Comparison of ENCODE assay signal across 28 cellular contexts in the genomic region with DNA sequence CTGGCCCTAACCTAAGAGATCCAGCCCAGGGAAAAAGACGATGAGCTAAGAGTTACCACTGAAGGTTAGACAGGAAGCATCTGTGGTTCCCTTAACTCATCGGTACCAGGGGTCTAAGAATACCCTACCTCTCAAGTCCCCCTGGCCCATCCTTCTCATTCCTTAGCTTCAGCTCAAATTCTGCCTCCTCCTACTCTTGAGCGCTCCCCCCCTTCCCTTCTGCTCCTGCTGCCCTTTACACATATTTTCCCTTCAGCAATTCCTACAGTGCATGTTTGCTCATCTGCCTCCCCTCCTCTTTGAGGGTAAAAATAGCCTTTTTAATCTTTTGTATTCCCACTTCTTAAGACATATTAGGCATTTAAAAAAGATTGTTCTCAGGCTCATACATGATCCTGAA.
"Had no signal": no experiment of that assay in that cellular context is flagged by ENCODE, and none has a peak within 500 bp of the region (broad histone marks: within the 10 kb centered on the region; RNA-seq: fewer than 3 reads in every experiment).

No MANE protein-coding gene starts in this region.

- DNase-seq: activated CD4-positive, alpha-beta T cell treated with anti-CD3 and anti-CD28 coated beads for 36 hours; activated CD4-positive, CD25-positive, alpha-beta regulatory T cell; activated effector memory CD4-positive, alpha-beta T cell treated with anti-CD3 and anti-CD28 coated beads, Interleukin-2, amount 50 U/mL, for 16 hours; activated naive CD4-positive, alpha-beta T cell treated with anti-CD3 and anti-CD28 coated beads for 36 hours; activated naive CD8-positive, alpha-beta T cell treated with anti-CD3 and anti-CD28 coated beads, Interleukin-2, amount 10 ng/mL, durations not matched to agents 7 days and 5 days; activated T-cell treated with anti-CD3 and anti-CD28 coated beads for 4 hours; amniotic stem cell; caudate nucleus; endodermal cell; foreskin fibroblast; head of caudate nucleus; hypothalamus; immature natural killer cell; kidney; mesendoderm; mucosa of descending colon; ovary; psoas muscle; spleen; stimulated activated naive CD4-positive, alpha-beta T cell treated with Interleukin-2 at 50 U/mL for 16 hours; T-cell had no signal

- H3K4me1 ChIP-seq: tibial nerve had no signal

- H3K4me1 Mint-ChIP-seq: endodermal cell, nephron had no signal

- H3K27me3 Mint-ChIP-seq: activated CD4-positive, alpha-beta T cell treated with anti-CD3 and anti-CD28 coated beads for 36 hours; activated naive CD8-positive, alpha-beta T cell treated with anti-CD3 and anti-CD28 coated beads, Interleukin-2, amount 10 ng/mL, durations not matched to agents 7 days and 5 days; dendritic cell treated with granulocyte-macrophage colony-stimulating factor and Interleukin-4, amounts not matched to agents 40 ng/mL and 50 ng/mL, for 4 days; T-cell had no signal

- H3K9me3 ChIP-seq: mucosa of descending colon, neutrophil, ovary, tibial nerve had no signal

- H3K4me3 ChIP-seq: lung, mucosa of descending colon, ovary, psoas muscle, spleen, tibial nerve had no signal

- H3K27ac Mint-ChIP-seq: activated CD4-positive, alpha-beta T cell treated with anti-CD3 and anti-CD28 coated beads for 36 hours; activated naive CD4-positive, alpha-beta T cell treated with anti-CD3 and anti-CD28 coated beads for 36 hours; activated naive CD8-positive, alpha-beta T cell treated with anti-CD3 and anti-CD28 coated beads, Interleukin-2, amount 10 ng/mL, durations not matched to agents 7 days and 5 days; dendritic cell treated with granulocyte-macrophage colony-stimulating factor and Interleukin-4, amounts not matched to agents 40 ng/mL and 50 ng/mL, for 4 days; endodermal cell; immature natural killer cell; nephron; T-helper 2 cell treated with Interferon-gamma antibody and Interleukin-4, amounts not matched to agents 5 μg/mL and 100 μg/mL, for 36 hours had no signal

- H3K36me3 Mint-ChIP-seq: immature natural killer cell had no signal

- H3K27ac ChIP-seq: neutrophil, ovary, psoas muscle, spleen, tibial nerve had no signal

- ATAC-seq: activated CD4-positive, alpha-beta T cell treated with anti-CD3 and anti-CD28 coated beads for 36 hours; esophagus mucosa; mucosa of descending colon; psoas muscle; T-cell had no signal

- H3K4me3 Mint-ChIP-seq: activated CD4-positive, alpha-beta T cell treated with anti-CD3 and anti-CD28 coated beads for 36 hours; activated naive CD4-positive, alpha-beta T cell treated with anti-CD3 and anti-CD28 coated beads for 36 hours; activated naive CD8-positive, alpha-beta T cell treated with anti-CD3 and anti-CD28 coated beads, Interleukin-2, amount 10 ng/mL, durations not matched to agents 7 days and 5 days; dendritic cell treated with granulocyte-macrophage colony-stimulating factor and Interleukin-4, amounts not matched to agents 40 ng/mL and 50 ng/mL, for 4 days; endodermal cell; immature natural killer cell; nephron; T-cell; T-helper 2 cell treated with Interferon-gamma antibody and Interleukin-4, amounts not matched to agents 5 μg/mL and 100 μg/mL, for 36 hours had no signal

- H3K36me3 ChIP-seq: neutrophil, ovary, spleen, tibial nerve had no signal

- H3K9me3 Mint-ChIP-seq: dendritic cell treated with granulocyte-macrophage colony-stimulating factor and Interleukin-4, amounts not matched to agents 40 ng/mL and 50 ng/mL, for 4 days; immature natural killer cell; T-helper 2 cell treated with Interferon-gamma antibody and Interleukin-4, amounts not matched to agents 5 μg/mL and 100 μg/mL, for 36 hours had no signal

- H3K27me3 ChIP-seq: neutrophil, ovary, spleen, tibial nerve had no signal
